In genomic region chr13:47639716-47640447, GRCh38 we compare ENCODE assay signal across 13 cellular contexts.
"Had no signal": no experiment of that assay in that cellular context is flagged by ENCODE, and none has a peak within 500 bp of the region (broad histone marks: within the 10 kb centered on the region; RNA-seq: fewer than 3 reads in every experiment).

No MANE protein-coding gene starts in this region.

- H3K36me3 ChIP-seq: brain microvascular endothelial cell, neutrophil, transverse colon had no signal

- H3K9me3 ChIP-seq: neutrophil, transverse colon had no signal

- H3K27me3 ChIP-seq: brain microvascular endothelial cell, neutrophil, transverse colon had no signal

- H3K4me3 ChIP-seq: skin epidermis, transverse colon had no signal

- DNase-seq: activated CD4-positive, alpha-beta T cell treated with anti-CD3 and anti-CD28 coated beads, Interleukin-2, amount 10 ng/mL, durations not matched to agents 7 days and 5 days; activated gamma-delta T cell treated with Interleukin-2 at 50 U/mL for 16 hours; brain microvascular endothelial cell; effector memory CD4-positive, alpha-beta T cell; islet precursor cell; natural killer cell; stimulated activated CD4-positive, alpha-beta T cell treated with anti-CD3 and anti-CD28 coated beads, Interleukin-4, amount 100 ng/mL, for 24 hours; stimulated activated naive CD4-positive, alpha-beta T cell treated with Interleukin-2 at 50 U/mL for 16 hours; substantia nigra; transverse colon had no signal

- ATAC-seq: natural killer cell had no signal

- H3K4me1 ChIP-seq: parathyroid adenoma, transverse colon had no signal
